15 cellular contexts compared by ENCODE assay signal in the genomic region with DNA sequence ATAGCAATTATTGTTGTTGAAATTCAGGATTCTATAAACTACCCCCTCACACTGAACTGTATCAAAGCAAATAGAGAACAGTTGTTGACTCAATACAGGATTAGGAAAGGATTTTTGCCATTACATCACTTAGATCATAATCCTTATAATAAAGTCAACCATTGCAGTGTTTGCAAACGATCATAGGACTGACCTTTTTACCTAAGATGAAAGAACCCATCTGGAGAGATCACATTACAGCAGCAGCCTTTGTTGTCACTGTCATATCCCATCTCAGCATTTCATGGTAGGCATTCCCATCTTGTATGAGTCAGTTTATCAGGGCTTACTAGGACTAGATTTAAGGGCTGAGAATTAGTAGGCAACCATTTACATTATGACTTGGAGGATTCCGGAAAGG.
A peak's percentile ranks its signal among the peaks of the same experiment; 100 is the strongest.
DNase-seq lines count a peak whose midpoint lies in the region; ATAC-seq, FAIRE-seq and TF ChIP-seq lines count a peak whose summit lies in the region.
"Had no signal": no experiment of that assay in that cellular context is flagged by ENCODE, and none has a peak within 500 bp of the region (broad histone marks: within the 10 kb centered on the region; RNA-seq: fewer than 3 reads in every experiment).

No MANE protein-coding gene starts in this region.

- DNase-seq in D721Med (ENCODE audit: insufficient read length, low spot score): no peak
- peak; percentile 94 for DNase-seq in NCI-H146 (lab: John Stamatoyannopoulos, UW)
- DNase-seq in NCI-H82 treated with DMSO at 0.1 percent for 48 hours (lab: John Stamatoyannopoulos, UW; ENCODE audit: unreplicated experiment): peak; percentile 48
- peak; percentile 18 for DNase-seq in fibroblast of pulmonary artery (ENCODE audit: low read depth)
- no peak for DNase-seq in NOMO-1 treated with dmso at 0.1 percent for 144 hours (lab: John Stamatoyannopoulos, UW; ENCODE audit: unreplicated experiment)
- no peak for DNase-seq in NCI-H1436 (lab: John Stamatoyannopoulos, UW)
- DNase-seq: activated CD4-positive, CD25-positive, alpha-beta regulatory T cell treated with anti-CD3 and anti-CD28 coated beads, Interleukin-2, amount 50 U/mL, for 72 hours; AML-193; retina; stimulated activated CD4-positive, alpha-beta T cell treated with anti-CD3 and anti-CD28 coated beads, Interleukin-4, amount 100 ng/mL, for 1 hour; stimulated activated naive CD4-positive, alpha-beta T cell had no signal

- no peak overlapping the region for H3K4me3 ChIP-seq in fibroblast of pulmonary artery (replicated peaks; ENCODE audit: low read depth, low read length)
- H3K4me3 ChIP-seq: GM12878 had no signal

- ATAC-seq in HG02938 (IDR thresholded peaks at IDR 0.05; ENCODE audit: unreplicated experiment) (no peak), HG02588 (IDR thresholded peaks at IDR 0.05; ENCODE audit: unreplicated experiment) (no peak)
- ATAC-seq: GM12878 had no signal

- TF ChIP-seq CTCF in D721Med (IDR thresholded peaks at IDR 0.05; ENCODE audit: insufficient read depth, missing control alignments) (no peak), fibroblast of pulmonary artery (IDR thresholded peaks at IDR 0.05; ENCODE audit: low read length, missing control alignments) (no peak)

- peak; percentile 81 for FAIRE-seq in D721Med (lab: Jason Lieb, UNC)
- FAIRE-seq: GM12878, GM19239 had no signal

Comparison
In these comparisons a context has a peak if more than half of its experiments do, and no peak if none do; other contexts are left out.
1. DNase-seq: peak in NCI-H146 (single experiment), NCI-H82 treated with DMSO at 0.1 percent for 48 hours (single experiment) and fibroblast of pulmonary artery (single experiment); none in D721Med (single experiment), NOMO-1 treated with dmso at 0.1 percent for 144 hours (single experiment) and NCI-H1436 (single experiment).